Comparison of ENCODE assay signal across 1 cellular context in the genomic region with DNA sequence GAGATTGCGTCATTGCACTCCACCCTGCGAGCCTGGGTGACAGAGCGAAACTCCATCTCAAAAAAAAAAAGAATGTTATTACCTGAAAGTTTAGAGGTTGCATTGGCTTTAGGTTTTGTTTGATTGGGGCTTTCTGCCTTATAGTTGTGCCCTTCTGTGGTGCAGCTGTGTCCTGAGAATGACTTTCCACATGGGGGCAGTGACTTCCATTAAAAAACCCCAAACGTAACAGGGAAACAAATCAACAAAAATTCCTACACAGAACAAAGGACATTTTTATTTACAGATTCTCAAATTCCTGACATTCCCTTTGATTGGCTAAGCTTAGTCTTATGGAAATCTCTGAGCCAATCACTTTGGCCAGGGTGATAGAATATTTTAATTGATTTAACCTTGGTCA.
A peak's percentile ranks its signal among the peaks of the same experiment; 100 is the strongest.
TF ChIP-seq lines count a peak whose summit lies in the region.

No MANE protein-coding gene starts in this region.

TF ChIP-seq in K562, 482 proteins besides CTCF, POLR2A, EP300 and RAD21:
- TF ChIP-seq, protein P1, sequence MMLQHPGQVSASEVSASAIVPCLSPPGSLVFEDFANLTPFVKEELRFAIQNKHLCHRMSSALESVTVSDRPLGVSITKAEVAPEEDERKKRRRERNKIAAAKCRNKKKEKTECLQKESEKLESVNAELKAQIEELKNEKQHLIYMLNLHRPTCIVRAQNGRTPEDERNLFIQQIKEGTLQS (IDR thresholded peaks at IDR 0.05), result 0 out of 2 replicates have a peak, but pooled peaks have one; percentile 28
- TF ChIP-seq, protein P1 (CRISPR knock-in tag; conservative IDR thresholded peaks at IDR 0.05), result no peak
- TF ChIP-seq ZNF644 (tag; IDR thresholded peaks at IDR 0.05; ENCODE audit: low read depth) (no peak), PPARD (CRISPR knock-in tag; IDR thresholded peaks at IDR 0.05) (no peak)
